Comparison of ENCODE assay signal across 8 cellular contexts in genomic region chr3:154122096-154122911, GRCh38. TPM values are rescaled to one million over a fixed set of nuclear protein-coding genes. Genes with fewer than 3 reads are reported as not detected.
DNase-seq lines count a peak whose midpoint lies in the region; ATAC-seq, FAIRE-seq and TF ChIP-seq lines count a peak whose summit lies in the region.

No MANE protein-coding gene starts in this region.

- H3K27ac Mint-ChIP-seq in WTC11: no peak overlapping the region
- H3K27ac Mint-ChIP-seq in osteocyte (ENCODE audit: unreplicated experiment): peak overlapping the region; percentile 51

- H3K27me3 Mint-ChIP-seq in WTC11 (ENCODE audit: low read depth) (peaks cover 32% of the 10 kb centered on the region), osteocyte (ENCODE audit: unreplicated experiment) (peaks cover 2% of the 10 kb centered on the region)

- H3K4me1 Mint-ChIP-seq in WTC11: peaks cover 32% of the 10 kb centered on the region
- H3K4me1 Mint-ChIP-seq in osteocyte (ENCODE audit: unreplicated experiment): peaks cover 37% of the 10 kb centered on the region

- TF ChIP-seq CTCF in AG04450 (IDR thresholded peaks at IDR 0.05; ENCODE audit: low read depth, low read length): no peak
- no peak for TF ChIP-seq CTCF in WTC11 (IDR thresholded peaks at IDR 0.05)
- no peak for TF ChIP-seq CTCF in foreskin keratinocyte (conservative IDR thresholded peaks at IDR 0.05)
- TF ChIP-seq CTCF in osteocyte (IDR thresholded peaks at IDR 0.05): no peak
- no peak for TF ChIP-seq CTCF in D721Med (IDR thresholded peaks at IDR 0.05; ENCODE audit: insufficient read depth, missing control alignments)

- CTCF ChIA-PET in AG04450 (lab: Charles Lee): interaction anchor here (1.6 to 3.4 kb wide), 3 partner anchors 103 to 131 kb away, joined by 4 to 32 read pairs (median 23); no protein-coding TSS in a partner anchor
- CTCF ChIA-PET in WTC11 (lab: Charles Lee): interaction anchor here (1.1 to 1.6 kb wide), 4 partner anchors 10 to 131 kb away, joined by 3 to 7 read pairs (median 6); no protein-coding TSS in a partner anchor

- H3K27me3 ChIP-seq in AG04450 (ENCODE audit: control insufficient read depth, insufficient read depth, low read length) (no peaks in the 10 kb centered on the region), foreskin keratinocyte (no peaks in the 10 kb centered on the region)

- no peak for FAIRE-seq in D721Med (lab: Jason Lieb, UNC)

- no peak overlapping the region for H3K27ac ChIP-seq in AG04450 (ENCODE audit: low read depth, low read length)
- H3K27ac ChIP-seq in foreskin keratinocyte: no peak overlapping the region

- H3K9me3 Mint-ChIP-seq in WTC11 (no peaks in the 10 kb centered on the region), osteocyte (ENCODE audit: unreplicated experiment) (no peaks in the 10 kb centered on the region)

- H3K36me3 Mint-ChIP-seq in WTC11 (peaks cover 4% of the 10 kb centered on the region; the same call in 1 of the 2 replicates), osteocyte (ENCODE audit: unreplicated experiment) (no peaks in the 10 kb centered on the region)

- H3K4me3 ChIP-seq in AG04450 (ENCODE audit: low read depth, low read length): peak overlapping the region; percentile 78

- H3K9me3 ChIP-seq in AG04450 (ENCODE audit: control insufficient read depth, insufficient read depth, low read length): no peaks in the 10 kb centered on the region

- no peaks in the 10 kb centered on the region for H3K4me1 ChIP-seq in foreskin keratinocyte

- no peak for DNase-seq in AG04450 (ENCODE audit: low read depth, low spot score)
- DNase-seq in WTC11 (ENCODE audit: low spot score): peak; percentile 51
- DNase-seq in foreskin keratinocyte: no peak
- DNase-seq in osteocyte (ENCODE audit: extremely low spot score, unreplicated experiment): no peak
- no peak for DNase-seq in D721Med (ENCODE audit: insufficient read length, low spot score)
- DNase-seq in RKO (ENCODE audit: low spot score): no peak

- POLR2A ChIA-PET in AG04450 (lab: Yijun Ruan, JAX): interaction anchor here (1.4 kb wide), 1 partner anchor 107 kb away, joined by 6 read pairs; no protein-coding TSS in a partner anchor
- POLR2A ChIA-PET in WTC11 (lab: Charles Lee): interaction anchor here (1.5 to 1.7 kb wide), 2 partner anchors 22 to 961 kb away, joined by 5 to 6 read pairs; no protein-coding TSS in a partner anchor

- peak; percentile 4 for ATAC-seq in GM21786 (IDR thresholded peaks at IDR 0.05; ENCODE audit: unreplicated experiment)
- ATAC-seq in WTC11: peak; percentile 57
- ATAC-seq in foreskin keratinocyte: peak; percentile 51
- no peak for ATAC-seq in HG02852 (IDR thresholded peaks at IDR 0.05; ENCODE audit: unreplicated experiment)

- H3K4me3 Mint-ChIP-seq in WTC11 (peak overlapping the region; percentile 83), osteocyte (ENCODE audit: unreplicated experiment) (peak overlapping the region; percentile 93)

TF ChIP-seq in WTC11, 78 proteins besides CTCF, POLR2A, EP300 and RAD21 (continues in another document):
- TF ChIP-seq ZNF396 (CRISPR knock-in tag; IDR thresholded peaks at IDR 0.05; ENCODE audit: borderline replicate concordance) (no peak), NFE2L1 (CRISPR knock-in tag; IDR thresholded peaks at IDR 0.05) (no peak), ZNF138 (CRISPR knock-in tag; conservative IDR thresholded peaks at IDR 0.05) (no peak), CDX4 (CRISPR knock-in tag; IDR thresholded peaks at IDR 0.05; ENCODE audit: borderline replicate concordance) (no peak), FOXP4 (CRISPR knock-in tag; IDR thresholded peaks at IDR 0.05) (no peak), HMGA2 (CRISPR knock-in tag; IDR thresholded peaks at IDR 0.05) (no peak), ZNF671 (CRISPR knock-in tag; IDR thresholded peaks at IDR 0.05) (no peak), ELF4 (CRISPR knock-in tag; IDR thresholded peaks at IDR 0.05; ENCODE audit: low read depth) (no peak), TEAD1 (CRISPR knock-in tag; IDR thresholded peaks at IDR 0.05) (no peak), PRDM15 (CRISPR knock-in tag; IDR thresholded peaks at IDR 0.05) (no peak), FOXK1 (CRISPR knock-in tag; IDR thresholded peaks at IDR 0.05) (no peak), CBFB (CRISPR knock-in tag; IDR thresholded peaks at IDR 0.05; ENCODE audit: low read depth) (no peak), MYBL2 (CRISPR knock-in tag; IDR thresholded peaks at IDR 0.05) (0 out of 2 replicates have a peak, but pooled peaks have one; percentile 32), SP1 (CRISPR knock-in tag; conservative IDR thresholded peaks at IDR 0.05) (0 out of 2 replicates have a peak, but pooled peaks have one; percentile 35), ATF2 (CRISPR knock-in tag; IDR thresholded peaks at IDR 0.05; ENCODE audit: borderline replicate concordance, low read depth) (no peak), ATF3 (CRISPR knock-in tag; conservative IDR thresholded peaks at IDR 0.05) (no peak), MAX (CRISPR knock-in tag; IDR thresholded peaks at IDR 0.05) (0 out of 2 replicates have a peak, but pooled peaks have one; percentile 8), NR2C2 (CRISPR knock-in tag; IDR thresholded peaks at IDR 0.05) (no peak)

RNA-seq across cellular contexts. Expression of gene ARHGEF26, which starts 1.1 kb away (rescaled TPM):
- 0.56 and 0.98 TPM in 2 replicates for polyA plus RNA-seq in AG04450 (2011; rRNA removed)
- 0.83 and 1.3 TPM in 2 replicates for polyA minus RNA-seq in AG04450 (2011; rRNA and poly(A)+ RNA removed)
- total RNA-seq in WTC11 (2021): 12.8 to 15.3 TPM (median 14.1 TPM) in 3 replicates
- total RNA-seq in foreskin keratinocyte: 5.2 and 5.3 TPM in 2 replicates
- polyA plus RNA-seq in foreskin keratinocyte: 1.4 and 1.7 TPM in 2 replicates
- total RNA-seq in osteocyte: 5.4 and 5.5 TPM in 2 replicates
